ENCODE assay signal across 26 cellular contexts in the genomic region with DNA sequence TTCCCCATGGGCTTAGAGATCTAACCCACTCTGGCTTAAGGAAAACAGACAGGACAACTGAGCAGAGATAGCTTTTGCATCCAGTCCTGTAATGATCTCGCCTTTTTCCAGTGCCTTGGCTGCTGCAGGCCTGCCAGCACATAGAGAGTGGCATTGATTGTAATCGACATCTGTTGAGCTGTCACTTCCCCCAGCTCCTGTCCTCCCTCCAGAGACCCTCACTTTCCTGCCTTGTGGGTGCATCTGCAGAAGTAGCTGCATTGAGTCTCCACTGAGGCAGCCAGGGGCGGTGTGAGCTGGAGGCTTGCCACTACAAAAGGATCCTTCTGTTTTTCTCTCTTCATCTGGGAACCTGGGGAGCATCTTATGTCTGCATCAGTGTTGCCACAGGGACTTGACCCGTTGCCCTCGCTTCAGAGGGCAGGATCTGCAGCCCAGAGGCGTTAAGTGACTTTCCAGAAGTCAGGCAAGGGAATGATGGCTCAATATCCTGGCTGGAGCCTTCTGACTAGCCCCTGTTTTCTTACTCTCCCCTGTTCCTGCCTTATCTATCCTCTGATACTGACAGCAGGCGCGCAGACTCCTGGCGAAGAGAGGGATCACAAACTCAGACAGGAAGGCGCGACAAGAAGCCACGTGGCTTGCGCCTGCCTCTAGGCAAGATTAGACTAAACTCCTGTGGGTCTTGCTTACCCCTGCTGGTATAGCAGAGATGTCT. TPM values are rescaled to one million over a fixed set of nuclear protein-coding genes. Genes with fewer than 3 reads are reported as not detected.
A peak's percentile ranks its signal among the peaks of the same experiment; 100 is the strongest.
DNase-seq lines count a peak whose midpoint lies in the region; ATAC-seq and TF ChIP-seq lines count a peak whose summit lies in the region.
"Had no signal": no experiment of that assay in that cellular context is flagged by ENCODE, and none has a peak within 500 bp of the region (broad histone marks: within the 10 kb centered on the region; RNA-seq: fewer than 3 reads in every experiment).

No MANE protein-coding gene starts in this region.

- no peaks in the 10 kb centered on the region for H3K36me3 Mint-ChIP-seq in type B pancreatic cell
- H3K36me3 Mint-ChIP-seq: activated CD8-positive, alpha-beta memory T cell treated with anti-CD3 and anti-CD28 coated beads, Interleukin-2, amount 10 ng/mL, durations not matched to agents 7 days and 5 days had no signal

- H3K27ac Mint-ChIP-seq in type B pancreatic cell = no peak overlapping the region
- H3K27ac Mint-ChIP-seq: activated CD4-positive, alpha-beta T cell treated with anti-CD3 and anti-CD28 coated beads for 36 hours; activated CD8-positive, alpha-beta memory T cell treated with anti-CD3 and anti-CD28 coated beads, Interleukin-2, amount 10 ng/mL, durations not matched to agents 7 days and 5 days; activated naive CD8-positive, alpha-beta T cell treated with anti-CD3 and anti-CD28 coated beads, Interleukin-2, amount 50 U/mL, for 24 hours; activated T-helper 2 cell treated with anti-CD3 and anti-CD28 coated beads, Interferon-gamma antibody, Interleukin-2, Interleukin-4, amounts not matched to agents 10 μg/mL and 5 μg/mL and 100 μg/mL, durations not matched to agents 14 hours and 24 hours and 36 hours had no signal

- POLR2A ChIA-PET in A673 (lab: Charles Lee; ENCODE audit: low non-redundant PET) = no interaction called here

- H3K9me3 Mint-ChIP-seq in type B pancreatic cell = no peaks in the 10 kb centered on the region
- H3K9me3 Mint-ChIP-seq: activated naive CD8-positive, alpha-beta T cell treated with anti-CD3 and anti-CD28 coated beads, Interleukin-2, amount 50 U/mL, for 24 hours; activated T-helper 2 cell treated with anti-CD3 and anti-CD28 coated beads, Interferon-gamma antibody, Interleukin-2, Interleukin-4, amounts not matched to agents 10 μg/mL and 5 μg/mL and 100 μg/mL, durations not matched to agents 14 hours and 24 hours and 36 hours; central memory CD8-positive, alpha-beta T cell had no signal

- H3K4me1 ChIP-seq in left ventricle myocardium inferior (peaks cover 23% of the 10 kb centered on the region), mucosa of descending colon (ENCODE audit: low read depth) (peaks cover 15% of the 10 kb centered on the region), A673 (ENCODE audit: insufficient read depth, low read length, poor library complexity, severe bottlenecking) (no peaks in the 10 kb centered on the region)

- CTCF ChIA-PET in A673 (lab: Charles Lee) = no interaction called here

- peaks cover 35% of the 10 kb centered on the region for H3K27me3 Mint-ChIP-seq in type B pancreatic cell

- no peak for TF ChIP-seq CTCF in left ventricle myocardium inferior (IDR thresholded peaks at IDR 0.05; ENCODE audit: borderline replicate concordance)
- TF ChIP-seq CTCF in mucosa of descending colon (IDR thresholded peaks at IDR 0.05) = no peak
- no peak for TF ChIP-seq CTCF in type B pancreatic cell (conservative IDR thresholded peaks at IDR 0.05)
- TF ChIP-seq CTCF in A673 (conservative IDR thresholded peaks at IDR 0.05; ENCODE audit: low read depth, low read length) = no peak

- peak; percentile 65 for DNase-seq in NCI-H82 (lab: John Stamatoyannopoulos, UW)
- no peak for DNase-seq in NCI-H82 treated with DMSO at 0.1 percent for 48 hours (lab: John Stamatoyannopoulos, UW; ENCODE audit: unreplicated experiment)
- DNase-seq in left ventricle myocardium inferior = peak; percentile 54
- DNase-seq in mucosa of descending colon = peak in 2 of 3 donors; percentile 65
- DNase-seq in type B pancreatic cell (ENCODE audit: extremely low spot score, unreplicated experiment) = no peak
- no peak for DNase-seq in amniotic stem cell (lab: John Stamatoyannopoulos, UW)
- no peak for DNase-seq in occipital lobe (lab: John Stamatoyannopoulos, UW)
- no peak for DNase-seq in A673 (ENCODE audit: low spot score)
- DNase-seq: activated CD4-positive, alpha-beta T cell treated with anti-CD3 and anti-CD28 coated beads for 36 hours; activated CD8-positive, alpha-beta memory T cell treated with anti-CD3 and anti-CD28 coated beads, Interleukin-2, amount 10 ng/mL, durations not matched to agents 7 days and 5 days; activated naive CD8-positive, alpha-beta T cell treated with anti-CD3 and anti-CD28 coated beads, Interleukin-2, amount 50 U/mL, for 24 hours; effector CD4-positive, alpha-beta T cell; GDM1; head of caudate nucleus; kidney; NCI-H1417; NCI-H748 treated with DMSO at 0.1 percent for 48 hours; stimulated activated CD4-positive, alpha-beta T cell treated with anti-CD3 and anti-CD28 coated beads, Interleukin-4, amount 100 ng/mL, for 1 hour had no signal

- H3K36me3 ChIP-seq in left ventricle myocardium inferior (no peaks in the 10 kb centered on the region), mucosa of descending colon (ENCODE audit: low read depth) (no peaks in the 10 kb centered on the region), A673 (ENCODE audit: insufficient read depth, low read length, poor library complexity, severe bottlenecking) (no peaks in the 10 kb centered on the region)
- H3K36me3 ChIP-seq: esophagus muscularis mucosa, Peyer's patch had no signal

- no peak overlapping the region for H3K4me3 ChIP-seq in left ventricle myocardium inferior
- no peak overlapping the region for H3K4me3 ChIP-seq in mucosa of descending colon
- no peak overlapping the region for H3K4me3 ChIP-seq in A673 (ENCODE audit: low read depth, low read length, poor library complexity, severe bottlenecking)
- H3K4me3 ChIP-seq: esophagus muscularis mucosa, GM12878, Peyer's patch had no signal

- intact Hi-C loops in left ventricle myocardium inferior (cut with micrococcal nuclease) (no loop called here), mucosa of descending colon (cut with DNase I, micrococcal nuclease) (no loop called here), A673 (cut with micrococcal nuclease; ENCODE audit: unreplicated experiment) (no loop called here)

- H3K9me3 ChIP-seq in left ventricle myocardium inferior (replicated peaks) = no peaks in the 10 kb centered on the region
- no peaks in the 10 kb centered on the region for H3K9me3 ChIP-seq in mucosa of descending colon
- H3K9me3 ChIP-seq in A673 (ENCODE audit: low read depth, low read length, poor library complexity, severe bottlenecking) = no peaks in the 10 kb centered on the region
- H3K9me3 ChIP-seq: esophagus muscularis mucosa, Peyer's patch had no signal

- H3K27ac ChIP-seq in left ventricle myocardium inferior (replicated peaks) (no peak overlapping the region), A673 (ENCODE audit: low read depth, low read length, poor library complexity, severe bottlenecking) (no peak overlapping the region)
- H3K27ac ChIP-seq: 22Rv1, esophagus muscularis mucosa had no signal

- ATAC-seq in mucosa of descending colon = peak; percentile 60
- ATAC-seq: activated CD4-positive, alpha-beta T cell treated with anti-CD3 and anti-CD28 coated beads for 36 hours; activated CD8-positive, alpha-beta memory T cell treated with anti-CD3 and anti-CD28 coated beads, Interleukin-2, amount 10 ng/mL, durations not matched to agents 7 days and 5 days; activated naive CD8-positive, alpha-beta T cell treated with anti-CD3 and anti-CD28 coated beads, Interleukin-2, amount 50 U/mL, for 24 hours; GM12878 had no signal

- peak overlapping the region; percentile 26 for H3K4me3 Mint-ChIP-seq in type B pancreatic cell
- H3K4me3 Mint-ChIP-seq: activated CD4-positive, alpha-beta T cell treated with anti-CD3 and anti-CD28 coated beads for 36 hours; activated CD8-positive, alpha-beta memory T cell treated with anti-CD3 and anti-CD28 coated beads, Interleukin-2, amount 10 ng/mL, durations not matched to agents 7 days and 5 days; activated naive CD8-positive, alpha-beta T cell treated with anti-CD3 and anti-CD28 coated beads, Interleukin-2, amount 50 U/mL, for 24 hours; central memory CD8-positive, alpha-beta T cell had no signal

- peaks cover 30% of the 10 kb centered on the region for H3K4me1 Mint-ChIP-seq in type B pancreatic cell (ENCODE audit: unreplicated experiment)
- H3K4me1 Mint-ChIP-seq: activated CD4-positive, alpha-beta T cell treated with anti-CD3 and anti-CD28 coated beads for 36 hours; activated CD8-positive, alpha-beta memory T cell treated with anti-CD3 and anti-CD28 coated beads, Interleukin-2, amount 10 ng/mL, durations not matched to agents 7 days and 5 days had no signal

- no peaks in the 10 kb centered on the region for H3K27me3 ChIP-seq in left ventricle myocardium inferior (ENCODE audit: low read depth)
- H3K27me3 ChIP-seq in A673 (replicated peaks; ENCODE audit: insufficient read depth, low read depth, low read length, poor library complexity) = no peaks in the 10 kb centered on the region
- H3K27me3 ChIP-seq: esophagus muscularis mucosa, Peyer's patch had no signal

- BruUV-seq in A673 (replicated peaks; lab: Mats Ljungman, UMichigan) = no TSS peak

RNA-seq across cellular contexts. Expression of a gene that starts 13.2 kb away (rescaled TPM):
- total RNA-seq in left ventricle myocardium inferior (11.2 TPM), mucosa of descending colon (10 to 100 TPM; 26.6 to 45.7 (median 33.3) TPM), type B pancreatic cell (ENCODE audit: low replicate concordance) (3.9 and 8.3 TPM in 2 replicates), occipital lobe (1.1 TPM), A673 (2021) (0.35 and 0.69 TPM in 2 replicates)
- total RNA-seq: HT-29, osteocyte had no signal

RNA-seq across cellular contexts. Expression of a gene that starts 58.9 kb away (rescaled TPM):
- total RNA-seq in left ventricle myocardium inferior (73.7 TPM), mucosa of descending colon (100 to 1,000 TPM in 1 of 3 donors, 10 to 100 TPM in 2; 65.7 to 406 (median 69.1) TPM), type B pancreatic cell (ENCODE audit: low replicate concordance) (49.8 and 147 TPM in 2 replicates), occipital lobe (13.9 TPM), A673 (2021) (8.5 and 9.3 TPM in 2 replicates)

Comparison
In these comparisons a context has a peak if more than half of its experiments do, and no peak if none do; other contexts are left out.
1. DNase-seq: peak in NCI-H82 (single experiment), left ventricle myocardium inferior (single experiment) and mucosa of descending colon (2 of 3); none in NCI-H82 treated with DMSO at 0.1 percent for 48 hours (single experiment), type B pancreatic cell (single experiment), amniotic stem cell (single experiment), occipital lobe (single experiment) and A673 (single experiment).